Comparison of ENCODE assay signal across 7 cellular contexts in the genomic region with DNA sequence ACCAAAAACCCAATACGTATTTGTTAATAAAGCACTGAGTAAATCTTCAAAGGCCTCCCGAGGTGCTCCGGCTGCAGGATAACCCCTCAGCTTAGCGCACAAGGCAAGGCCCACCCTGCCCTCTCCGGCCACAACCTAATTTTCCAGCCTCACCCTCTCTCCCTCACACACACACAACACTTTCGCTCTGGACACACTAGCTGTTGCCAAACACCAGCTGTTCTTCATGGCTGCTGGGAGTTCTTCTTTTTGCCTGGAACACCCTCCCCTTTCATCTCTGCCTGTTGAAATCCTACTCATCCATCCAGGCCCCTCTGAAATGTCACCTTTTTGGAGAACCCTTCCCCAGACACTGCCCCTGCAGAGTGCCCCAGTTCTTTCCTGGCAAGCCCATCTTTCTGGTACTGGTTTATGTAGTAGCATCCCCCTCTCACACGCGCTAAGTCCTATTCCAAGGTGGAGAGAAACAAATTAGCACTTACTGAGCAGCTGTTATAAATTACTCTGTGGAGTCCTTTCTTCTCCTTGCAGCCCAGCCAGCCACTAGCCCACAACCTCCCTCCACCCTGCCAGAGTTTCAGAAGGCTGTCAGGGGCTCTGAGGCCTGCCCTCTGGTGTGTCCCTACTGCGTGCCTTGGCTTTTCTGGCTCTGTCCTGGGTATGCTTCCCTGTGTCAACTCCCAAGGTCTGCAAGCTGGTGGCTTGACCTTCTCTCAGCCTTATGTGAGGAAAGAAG. TPM values are rescaled to one million over a fixed set of nuclear protein-coding genes. Genes with fewer than 3 reads are reported as not detected.
DNase-seq lines count a peak whose midpoint lies in the region; ATAC-seq and TF ChIP-seq lines count a peak whose summit lies in the region.

No MANE protein-coding gene starts in this region.

- peak; percentile 24 for DNase-seq in HCEC 1CT
- DNase-seq in fibroblast of lung (ENCODE audit: low read depth in 2 of 2) = peak in 1 of 2 donors; percentile 54
- DNase-seq in sigmoid colon = peak; percentile 75
- no peak for DNase-seq in NCI-H1105 (lab: John Stamatoyannopoulos, UW)
- DNase-seq in NCI-H1048 (lab: John Stamatoyannopoulos, UW) = no peak

- H3K79me2 ChIP-seq in OCI-LY3 (ENCODE audit: low read length) (peaks cover 37% of the 10 kb centered on the region), fibroblast of lung (ENCODE audit: control insufficient read depth, insufficient read depth, low read length) (no peaks in the 10 kb centered on the region)

- TF ChIP-seq POLR2A in sigmoid colon (IDR thresholded peaks at IDR 0.05) = no peak

- H3K36me3 ChIP-seq in OCI-LY3 (replicated peaks; ENCODE audit: low read depth, low read length) (peaks cover 3% of the 10 kb centered on the region), fibroblast of lung (ENCODE audit: control insufficient read depth, insufficient read depth, low read length) (no peaks in the 10 kb centered on the region), sigmoid colon (no peaks in the 10 kb centered on the region)

- intact Hi-C loops in sigmoid colon (cut with DNase I) = loop anchor here (5.0 kb wide), 1 partner anchor 96 kb away; no protein-coding TSS in a partner anchor

- H3K4me2 ChIP-seq in OCI-LY3 (ENCODE audit: low read length) = peak overlapping the region; percentile 86
- peak overlapping the region; percentile 95 for H3K4me2 ChIP-seq in fibroblast of lung (ENCODE audit: extremely low read depth, insufficient read depth, low read length)

- H3K4me3 ChIP-seq in OCI-LY3 (ENCODE audit: low read length) = peak overlapping the region; percentile 86
- peak overlapping the region; percentile 39 to 59 (median 44) for H3K4me3 ChIP-seq in fibroblast of lung (replicated peaks in 1 of 4; ENCODE audit: control extremely low read depth in 1 of 4, insufficient read depth in 1 of 4, low read depth in 3 of 4, low read length in 4 of 4)
- peak overlapping the region in 3 of 4 donors; percentile 45 to 58 (median 51) for H3K4me3 ChIP-seq in sigmoid colon

- H3K9ac ChIP-seq in OCI-LY3 (ENCODE audit: low read length) (peak overlapping the region; percentile 89), fibroblast of lung (ENCODE audit: insufficient read depth, low read length) (peak overlapping the region; percentile 68)

- ATAC-seq in HG02642 (IDR thresholded peaks at IDR 0.05; ENCODE audit: poor library complexity, unreplicated experiment) = no peak

- H2AFZ ChIP-seq in OCI-LY3 (ENCODE audit: low read depth, low read length) = peak overlapping the region; percentile 92
- H2AFZ ChIP-seq in fibroblast of lung (ENCODE audit: low read length) = peak overlapping the region; percentile 88

- H3K27me3 ChIP-seq in OCI-LY3 (ENCODE audit: low read depth, low read length) = no peaks in the 10 kb centered on the region
- H3K27me3 ChIP-seq in fibroblast of lung (ENCODE audit: control insufficient read depth, insufficient read depth, low read length) = no peaks in the 10 kb centered on the region
- no peaks in the 10 kb centered on the region for H3K27me3 ChIP-seq in sigmoid colon

- no peak for TF ChIP-seq EP300 in sigmoid colon (IDR thresholded peaks at IDR 0.05)

- H4K20me1 ChIP-seq in OCI-LY3 (ENCODE audit: insufficient read depth, low read length) (no peaks in the 10 kb centered on the region), fibroblast of lung (ENCODE audit: control insufficient read depth, extremely low read depth, insufficient read depth, low read length) (no peaks in the 10 kb centered on the region)

- WGBS in sigmoid colon, 2 donors = 40 to 51% methylated on average over 9 of the region's 9 CpGs

- H3K4me1 ChIP-seq in OCI-LY3 (ENCODE audit: low read length) = peaks cover 15% of the 10 kb centered on the region
- H3K4me1 ChIP-seq in fibroblast of lung (ENCODE audit: control insufficient read depth, extremely low read depth, insufficient read depth, low read length) = peaks cover 12% of the 10 kb centered on the region
- peaks cover 0 to 24% (median 17%) of the 10 kb centered on the region in 4 donors for H3K4me1 ChIP-seq in sigmoid colon

- H3K9me3 ChIP-seq in OCI-LY3 (ENCODE audit: insufficient read depth, low read length) = no peaks in the 10 kb centered on the region
- no peaks in the 10 kb centered on the region for H3K9me3 ChIP-seq in fibroblast of lung (ENCODE audit: control insufficient read depth, insufficient read depth, low read depth, low read length)
- H3K9me3 ChIP-seq in sigmoid colon = no peaks in the 10 kb centered on the region

- TF ChIP-seq CTCF in OCI-LY3 (IDR thresholded peaks at IDR 0.05; ENCODE audit: low read depth, low read length) (no peak), fibroblast of lung (conservative IDR thresholded peaks at IDR 0.05 in 1 of 2, IDR thresholded peaks at IDR 0.05 in 1 of 2; ENCODE audit: low read depth in 1 of 2, low read length in 2 of 2) (no peak), sigmoid colon (IDR thresholded peaks at IDR 0.05) (no peak)

- H3K27ac ChIP-seq in OCI-LY3 (ENCODE audit: low read length) (peak overlapping the region; percentile 46), fibroblast of lung (ENCODE audit: insufficient read depth, low read length) (peak overlapping the region; percentile 73), sigmoid colon (peak overlapping the region; percentile 65 to 80 (median 70))

RNA-seq across cellular contexts. Expression of a gene that starts 0.8 kb away (rescaled TPM):
- total RNA-seq in fibroblast of lung (3.3 and 5.8 TPM in 2 replicates), sigmoid colon (1 to 10 TPM; 1.1 to 4.2 (median 2.0) TPM)
- polyA plus RNA-seq in fibroblast of lung (5.9 and 8.8 TPM in 2 replicates), sigmoid colon (10 to 100 TPM; 11.4 to 29.6 (median 11.8) TPM)
- polyA plus RNA-seq in fibroblast of lung (2012) = 4.0 and 7.9 TPM in 2 replicates
- polyA minus RNA-seq in fibroblast of lung (ENCODE audit: low replicate concordance) = 4.0 and 4.5 TPM in 2 replicates

Comparison
In these comparisons a context has a peak if more than half of its experiments do, and no peak if none do; other contexts are left out.
1. DNase-seq: peak in HCEC 1CT (single experiment) and sigmoid colon (single experiment); none in NCI-H1105 (single experiment) and NCI-H1048 (single experiment).
2. Peak in every context shown above with its lines, with median percentiles within 50 percentile points of each other: H3K27ac ChIP-seq and H3K4me3 ChIP-seq.